8 cellular contexts compared by ENCODE assay signal in genomic region chr3:11096266-11097135, GRCh38. TPM values are rescaled to one million over a fixed set of nuclear protein-coding genes. Genes with fewer than 3 reads are reported as not detected.
DNase-seq lines count a peak whose midpoint lies in the region; ATAC-seq and TF ChIP-seq lines count a peak whose summit lies in the region.

No MANE protein-coding gene starts in this region.

- H3K4me1 Mint-ChIP-seq in GM23338 = peaks cover 7% of the 10 kb centered on the region; the same call in 2 of the 3 replicates

- H3K9me2 ChIP-seq in GM23338 (ENCODE audit: insufficient read depth) = no peaks in the 10 kb centered on the region

- H4K20me1 ChIP-seq in GM23338 (replicated peaks; ENCODE audit: insufficient read depth) = no peaks in the 10 kb centered on the region

- peak; percentile 84 for ATAC-seq in GM23338
- ATAC-seq in omental fat pad (ENCODE audit: low FRiP score) = peak; percentile 94
- peak; percentile 93 for ATAC-seq in thoracic aorta (ENCODE audit: insufficient number of reproducible peaks, low FRiP score, low read depth)
- no peak for ATAC-seq in HG02678 (IDR thresholded peaks at IDR 0.05; ENCODE audit: unreplicated experiment)
- no peak for ATAC-seq in HG02852 (IDR thresholded peaks at IDR 0.05; ENCODE audit: unreplicated experiment)

- H3K27ac ChIP-seq in GM23338 (ENCODE audit: low read depth) (no peak overlapping the region), thoracic aorta (peak overlapping the region; percentile 87 to 89)

- H2AFZ ChIP-seq in GM23338 = peak overlapping the region; percentile 99

- peaks cover 2% of the 10 kb centered on the region; the same call in 1 of the 3 replicates for H3K36me3 Mint-ChIP-seq in GM23338 (ENCODE audit: low read depth)

- DNase-seq in GM23338 (ENCODE audit: low spot score) (peak; percentile 63), OCI-M1 (lab: John Stamatoyannopoulos, UW) (peak; percentile 91), glomerular endothelial cell (ENCODE audit: extremely low read depth, low read depth, low spot score) (peak; percentile 16), omental fat pad (ENCODE audit: low spot score) (peak; percentile 72), thoracic aorta (ENCODE audit: low spot score) (peak; percentile 61)
- DNase-seq in activated gamma-delta T cell treated with anti-CD3 and anti-CD28 coated beads, Interleukin-2, amount 50 U/mL, for 16 hours (ENCODE audit: low read depth) = peak; percentile 14

- H3K36me3 ChIP-seq in GM23338 (ENCODE audit: insufficient read depth) (no peaks in the 10 kb centered on the region), thoracic aorta (no peaks in the 10 kb centered on the region)

- H3K9me3 ChIP-seq in thoracic aorta = no peaks in the 10 kb centered on the region

- H3K79me2 ChIP-seq in GM23338 (replicated peaks; ENCODE audit: insufficient read depth) = no peaks in the 10 kb centered on the region

- H3K4me1 ChIP-seq in GM23338 (ENCODE audit: insufficient read depth) (peaks cover 10% of the 10 kb centered on the region), thoracic aorta (ENCODE audit: control insufficient read depth in 1 of 2, low read depth in 2 of 2) (peaks cover 8 to 15% of the 10 kb centered on the region in 2 donors)

- H3K4me3 ChIP-seq in GM23338 (peak overlapping the region; percentile 44; the same call in 1 of the 2 replicates), thoracic aorta (peak overlapping the region; percentile 68)

- no peak overlapping the region for H3K27ac Mint-ChIP-seq in GM23338

- H3F3A ChIP-seq in GM23338 (replicated peaks; ENCODE audit: low read depth) = no peaks in the 10 kb centered on the region

- H3K9me3 Mint-ChIP-seq in GM23338 = peaks cover 11% of the 10 kb centered on the region

- peak overlapping the region; percentile 76 for H3K4me2 ChIP-seq in GM23338

- H3K27me3 Mint-ChIP-seq in GM23338 (ENCODE audit: insufficient read depth, low read depth, poor library complexity) = peaks cover 17% of the 10 kb centered on the region

- H3K27me3 ChIP-seq in GM23338 (ENCODE audit: insufficient read depth) (peaks cover 3% of the 10 kb centered on the region; the same call in 1 of the 2 replicates), thoracic aorta (replicated peaks; ENCODE audit: insufficient read depth) (no peaks in the 10 kb centered on the region)

- peak overlapping the region; percentile 49 for H3K4me3 Mint-ChIP-seq in GM23338

- TF ChIP-seq CTCF in GM23338 (conservative IDR thresholded peaks at IDR 0.05; ENCODE audit: low read depth in 2 of 2) (0 out of 4 replicates have a peak, but pooled peaks of 1 of the 2 experiments have one; percentile 3), omental fat pad (IDR thresholded peaks at IDR 0.05) (no peak), thoracic aorta (IDR thresholded peaks at IDR 0.05) (no peak)

TF ChIP-seq in GM23338, 12 proteins besides CTCF, POLR2A, EP300 and RAD21:
- TF ChIP-seq ETS1 (IDR thresholded peaks at IDR 0.05) = no peak
- no peak for TF ChIP-seq CREB1 (CRISPR knock-in tag; IDR thresholded peaks at IDR 0.05; ENCODE audit: low read depth)
- no peak for TF ChIP-seq ZNF331 (CRISPR knock-in tag; IDR thresholded peaks at IDR 0.05; ENCODE audit: low read depth)
- TF ChIP-seq EZH2phosphoT487 (IDR thresholded peaks at IDR 0.05; ENCODE audit: unreplicated experiment) = no peak
- TF ChIP-seq ZNF114 (CRISPR knock-in tag; IDR thresholded peaks at IDR 0.05) = no peak
- no peak for TF ChIP-seq STAT1 (IDR thresholded peaks at IDR 0.05; ENCODE audit: unreplicated experiment)
- no peak for TF ChIP-seq ZNF462 (CRISPR knock-in tag; IDR thresholded peaks at IDR 0.05)
- TF ChIP-seq POLR2AphosphoS5 (IDR thresholded peaks at IDR 0.05; ENCODE audit: low read depth) = no peak
- TF ChIP-seq EZH2 (IDR thresholded peaks at IDR 0.05; ENCODE audit: low read depth, unreplicated experiment) = no peak
- TF ChIP-seq NANOG (IDR thresholded peaks at IDR 0.05; ENCODE audit: borderline replicate concordance) = no peak

RNA-seq across cellular contexts. Expression of gene HRH1, which starts 57.8 kb away (rescaled TPM):
- total RNA-seq in GM23338 (2014; rRNA removed; shearing (Covaris generic)) = 0.35 TPM in 1 of 2 replicates, not detected in the other
- polyA plus RNA-seq in GM23338 (2016; fragmentation: Nextera tagmentation; extraction: Ambion mirVana) = not detected in 2 replicates
- total RNA-seq in glomerular endothelial cell = 13.3 and 23.5 TPM in 2 replicates
- total RNA-seq in omental fat pad = 10 to 100 TPM in 1 of 4 donors, 1 to 10 TPM in 3; 3.6 to 27.7 (median 6.1) TPM
- 10 to 100 TPM; 17.7 to 48.3 TPM for total RNA-seq in thoracic aorta

Comparison
In these comparisons a context has a peak if more than half of its experiments do, and no peak if none do; other contexts are left out.
1. ATAC-seq: peak in GM23338 (single experiment), omental fat pad (single experiment) and thoracic aorta (single experiment); none in HG02678 (single experiment) and HG02852 (single experiment).
2. DNase-seq: peak in every context shown above with its lines; median percentile 91 in OCI-M1; 72 in omental fat pad; 63 in GM23338; 61 in thoracic aorta; 16 in glomerular endothelial cell; 14 in activated gamma-delta T cell treated with anti-CD3 and anti-CD28 coated beads, Interleukin-2, amount 50 U/mL, for 16 hours.